Comparison of ENCODE assay signal across 9 cellular contexts in the genomic region with DNA sequence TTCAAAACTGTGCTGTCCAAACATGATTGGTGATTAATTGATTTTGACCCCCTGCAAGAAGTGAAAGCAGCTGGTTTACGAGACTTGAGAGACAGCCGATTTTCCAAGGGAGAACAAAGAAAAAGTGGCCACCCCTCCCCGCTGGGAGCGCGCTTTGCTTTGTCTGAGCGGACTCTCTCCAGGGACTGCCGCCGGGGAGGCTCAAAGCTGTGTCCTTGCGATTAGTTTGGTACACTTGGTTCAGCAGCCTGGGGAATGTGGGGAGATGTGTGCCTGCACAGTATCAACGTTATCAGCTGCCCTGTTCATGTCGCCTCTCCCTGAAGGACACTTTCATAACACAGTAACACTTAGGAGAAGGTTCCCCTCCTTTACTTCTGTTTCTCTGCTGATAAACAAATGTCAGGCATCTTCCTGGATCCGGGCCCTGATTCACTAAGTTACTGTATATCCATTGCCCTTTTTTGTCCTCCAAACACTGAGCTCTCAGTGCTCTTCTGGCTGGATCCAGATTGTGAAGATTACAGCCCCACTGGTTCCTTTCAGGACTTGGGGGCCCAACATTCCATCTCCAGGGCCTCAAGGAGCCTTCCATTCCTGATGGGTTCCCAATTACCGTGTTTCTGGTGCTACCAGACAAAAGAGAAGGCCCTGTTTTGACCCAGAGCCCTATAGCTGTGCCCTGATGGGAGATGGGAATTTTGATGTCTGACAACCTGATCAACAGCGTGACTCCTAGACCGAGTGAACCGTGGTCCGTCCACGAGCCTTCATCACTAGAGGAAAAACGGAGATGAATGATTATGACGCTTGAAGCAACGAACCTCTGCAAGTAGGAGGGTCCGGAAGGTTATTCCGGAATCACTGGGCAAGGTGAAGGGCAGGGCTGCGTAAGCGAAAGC. TPM values are rescaled to one million over a fixed set of nuclear protein-coding genes. Genes with fewer than 3 reads are reported as not detected.
DNase-seq lines count a peak whose midpoint lies in the region; ATAC-seq, FAIRE-seq and TF ChIP-seq lines count a peak whose summit lies in the region.
"Had no signal": no experiment of that assay in that cellular context is flagged by ENCODE, and none has a peak within 500 bp of the region (broad histone marks: within the 10 kb centered on the region; RNA-seq: fewer than 3 reads in every experiment).

No MANE protein-coding gene starts in this region.

- no peak for TF ChIP-seq CTCF in right lobe of liver (IDR thresholded peaks at IDR 0.05)

- peak overlapping the region; percentile 99 for H3K27ac ChIP-seq in caudate nucleus (ENCODE audit: low read depth, low read length)
- H3K27ac ChIP-seq in right lobe of liver = peak overlapping the region; percentile 44 to 92 (median 89)
- H3K27ac ChIP-seq in substantia nigra (ENCODE audit: low read depth, low read length, poor library complexity, severe bottlenecking) = peak overlapping the region; percentile 97

- no peaks in the 10 kb centered on the region for H3K9me3 ChIP-seq in right lobe of liver
- H3K9me3 ChIP-seq: A549 had no signal

- peak; percentile 85 to 86 for DNase-seq in NCI-H2081 (lab: John Stamatoyannopoulos, UW)
- no peak for DNase-seq in NCI-H2081 treated with DMSO at 0.1 percent for 48 hours (lab: John Stamatoyannopoulos, UW)
- DNase-seq in NCI-H524 treated with DMSO at 0.1 percent for 48 hours (lab: John Stamatoyannopoulos, UW) = peak; percentile 53
- DNase-seq in caudate nucleus (lab: John Stamatoyannopoulos, UW) = peak in 57 of 61 donors; percentile 12 to 81 (median 59)
- peak; percentile 51 to 66 (median 56) for DNase-seq in right lobe of liver
- DNase-seq in substantia nigra (lab: John Stamatoyannopoulos, UW) = peak in 46 of 49 donors; percentile 34 to 83 (median 68)
- DNase-seq in GM12892 (ENCODE audit: insufficient read length) = no peak

- ATAC-seq in right lobe of liver (peak; percentile 5 to 40 (median 11)), HG03196 (IDR thresholded peaks at IDR 0.05; ENCODE audit: unreplicated experiment) (no peak)

- WGBS in right lobe of liver (ENCODE audit: insufficient coverage, low coverage, low lambda C conversion rate, missing lambda C conversion rate) = 61% methylated on average over 23 of the region's 25 CpGs

- no peaks in the 10 kb centered on the region for H3K36me3 ChIP-seq in right lobe of liver

- H3K4me3 ChIP-seq in right lobe of liver = no peak overlapping the region
- H3K4me3 ChIP-seq: A549 had no signal

- H3K27me3 ChIP-seq in right lobe of liver = no peaks in the 10 kb centered on the region

- TF ChIP-seq POLR2A in right lobe of liver (IDR thresholded peaks at IDR 0.05) (no peak), GM12892 (IDR thresholded peaks at IDR 0.05; ENCODE audit: low read depth, low read length) (no peak)

- no peaks in the 10 kb centered on the region for H3K4me1 ChIP-seq in right lobe of liver

- no peak for FAIRE-seq in GM12892 (lab: Jason Lieb, UNC)
- FAIRE-seq: A549 had no signal

- intact Hi-C loops in right lobe of liver (cut with DNase I) = no loop called here

RNA-seq across cellular contexts. Expression of a gene that starts 31.7 kb away (rescaled TPM):
- total RNA-seq in right lobe of liver = 100 to 1,000 TPM in 2 of 6 experiments, 10 to 100 TPM in 4; 40.6 to 224 (median 68.7) TPM
- polyA plus RNA-seq in GM12892 (2012; ENCODE audit: missing spikeins) = 182 TPM

RNA-seq across cellular contexts. Expression of a gene that starts 44.3 kb away (rescaled TPM):
- 10 to 100 TPM in 2 of 6 experiments, 1 to 10 TPM in 4; 3.8 to 18.9 (median 5.8) TPM for total RNA-seq in right lobe of liver
- polyA plus RNA-seq in GM12892 (2012; ENCODE audit: missing spikeins) = 72.0 TPM

Comparison
In these comparisons a context has a peak if more than half of its experiments do, and no peak if none do; other contexts are left out.
1. DNase-seq: peak in NCI-H2081 (2 of 2), NCI-H524 treated with DMSO at 0.1 percent for 48 hours (single experiment), caudate nucleus (57 of 61), right lobe of liver (3 of 3) and substantia nigra (46 of 49); none in NCI-H2081 treated with DMSO at 0.1 percent for 48 hours (single experiment) and GM12892 (single experiment).
2. Peak in every context shown above with its lines, with median percentiles within 50 percentile points of each other: H3K27ac ChIP-seq.